ENCODE assay signal across 22 cellular contexts in the genomic region with DNA sequence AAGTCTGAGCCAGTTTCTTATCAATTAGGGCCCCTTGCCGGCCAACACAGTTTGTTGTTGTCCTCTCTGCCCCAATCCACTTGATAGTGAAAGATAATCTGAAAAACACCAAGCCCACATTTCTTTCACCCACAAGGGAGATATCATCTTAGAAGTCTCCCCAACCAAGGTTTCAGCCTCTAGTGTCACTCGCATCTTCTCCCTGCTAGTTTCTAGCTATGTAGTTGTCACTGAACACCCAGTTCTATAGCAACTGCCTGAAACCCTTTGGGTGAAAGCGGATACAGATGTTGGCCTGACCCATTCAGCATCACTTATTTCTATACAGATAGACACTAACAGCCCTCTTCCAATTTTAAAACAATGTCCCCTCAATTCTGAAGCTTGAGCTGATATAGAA.
"Had no signal": no experiment of that assay in that cellular context is flagged by ENCODE, and none has a peak within 500 bp of the region (broad histone marks: within the 10 kb centered on the region; RNA-seq: fewer than 3 reads in every experiment).

No MANE protein-coding gene starts in this region.

- ATAC-seq: esophagus mucosa; gastrocnemius medialis; left ventricle myocardium superior; lower lobe of right lung; naive thymus-derived CD8-positive, alpha-beta T cell; psoas muscle; right cardiac atrium; stimulated activated effector memory CD8-positive, alpha-beta T cell treated with anti-CD3 and anti-CD28 coated beads, Interleukin-12 subunit alpha, Interleukin-12 subunit beta, amount 100 ng/mL, for 72 hours had no signal

- DNase-seq: dorsolateral prefrontal cortex; effector CD4-positive, alpha-beta T cell; foreskin fibroblast; gastrocnemius medialis; head of caudate nucleus; left ventricle myocardium superior; lower lobe of right lung; naive thymus-derived CD8-positive, alpha-beta T cell; nephron progenitor cell; nucleus accumbens; ovary; posterior cingulate gyrus; psoas muscle; right cardiac atrium; sigmoid colon; stimulated activated CD4-positive, alpha-beta T cell treated with anti-CD3 and anti-CD28 coated beads, Interleukin-2, amount 100 ng/mL, for 24 hours; stimulated activated CD4-positive, alpha-beta T cell treated with anti-CD3 and anti-CD28 coated beads, Interleukin-4, amount 100 ng/mL, for 24 hours; stimulated activated naive CD4-positive, alpha-beta T cell treated with Interleukin-2 at 50 U/mL for 16 hours; stomach; thyroid gland had no signal
